In genomic region chrX:63754141-63754859, GRCh38 we compare ENCODE assay signal across 8 cellular contexts. TPM values are rescaled to one million over a fixed set of nuclear protein-coding genes. Genes with fewer than 3 reads are reported as not detected.
DNase-seq lines count a peak whose midpoint lies in the region; ATAC-seq and TF ChIP-seq lines count a peak whose summit lies in the region.

No MANE protein-coding gene starts in this region.

- TF ChIP-seq POLR2A in esophagus squamous epithelium (IDR thresholded peaks at IDR 0.05): no peak

- no peaks in the 10 kb centered on the region for H3K27me3 ChIP-seq in esophagus squamous epithelium

- TF ChIP-seq CTCF in LNCaP clone FGC (IDR thresholded peaks at IDR 0.05; ENCODE audit: control insufficient read depth, extremely low read depth, insufficient read depth): no peak
- no peak for TF ChIP-seq CTCF in esophagus squamous epithelium (IDR thresholded peaks at IDR 0.05)
- no peak for TF ChIP-seq CTCF in omental fat pad (IDR thresholded peaks at IDR 0.05)

- 0 to 41% methylated on average over 8 to 22 of the region's 25 CpGs for WGBS in esophagus squamous epithelium, 2 donors

- no peaks in the 10 kb centered on the region for H3K9me3 ChIP-seq in esophagus squamous epithelium

- H3K4me3 ChIP-seq in LNCaP clone FGC (ENCODE audit: low read depth, low read length) (peak overlapping the region; percentile 66), esophagus squamous epithelium (peak overlapping the region; percentile 50 to 71 (median 62))

- H3K27ac ChIP-seq in esophagus squamous epithelium: peak overlapping the region; percentile 89 to 94 (median 92)

- peak; percentile 34 for ATAC-seq in GM21526 (IDR thresholded peaks at IDR 0.05; ENCODE audit: low FRiP score, unreplicated experiment)
- ATAC-seq in omental fat pad (ENCODE audit: low FRiP score): peak; percentile 32

- intact Hi-C loops in esophagus squamous epithelium (cut with DNase I): no loop called here

- H3K4me1 ChIP-seq in esophagus squamous epithelium: peaks cover 0 to 30% (median 5%) of the 10 kb centered on the region in 3 donors

- peak; percentile 44 for DNase-seq in COLO668 (lab: John Stamatoyannopoulos, UW; ENCODE audit: unreplicated experiment)
- DNase-seq in LNCaP clone FGC (ENCODE audit: low read depth): no peak
- DNase-seq in activated CD4-positive, alpha-beta T cell treated with anti-CD3 and anti-CD28 coated beads, Interleukin-2, amount 50 U/mL, for 48 hours: peak; percentile 22 to 35
- DNase-seq in esophagus squamous epithelium (lab: John Stamatoyannopoulos, UW): no peak
- no peak for DNase-seq in omental fat pad (ENCODE audit: low spot score)
- no peak for DNase-seq in middle frontal gyrus (ENCODE audit: extremely low spot score, low spot score)
- no peak for DNase-seq in NCI-H1694 treated with DMSO at 0.1 percent for 48 hours (lab: John Stamatoyannopoulos, UW)

- no peaks in the 10 kb centered on the region for H3K36me3 ChIP-seq in esophagus squamous epithelium

RNA-seq across cellular contexts. Expression of gene ARHGEF9, which starts 30.7 kb away (rescaled TPM):
- total RNA-seq in esophagus squamous epithelium: 10 to 100 TPM in 3 of 4 donors, 1 to 10 TPM in 1; 7.2 to 25.2 (median 12.0) TPM
- 1 to 10 TPM; 5.4 to 9.5 (median 9.0) TPM for total RNA-seq in omental fat pad

Comparison
In these comparisons a context has a peak if more than half of its experiments do, and no peak if none do; other contexts are left out.
1. DNase-seq: peak in COLO668 (single experiment) and activated CD4-positive, alpha-beta T cell treated with anti-CD3 and anti-CD28 coated beads, Interleukin-2, amount 50 U/mL, for 48 hours (2 of 2); none in LNCaP clone FGC (single experiment), esophagus squamous epithelium (single experiment), omental fat pad (single experiment), middle frontal gyrus (single experiment) and NCI-H1694 treated with DMSO at 0.1 percent for 48 hours (single experiment).